12 cellular contexts compared by ENCODE assay signal in genomic region chrX:97401586-97402101, GRCh38.
DNase-seq lines count a peak whose midpoint lies in the region; ATAC-seq and TF ChIP-seq lines count a peak whose summit lies in the region.
"Had no signal": no experiment of that assay in that cellular context is flagged by ENCODE, and none has a peak within 500 bp of the region (broad histone marks: within the 10 kb centered on the region; RNA-seq: fewer than 3 reads in every experiment).

No MANE protein-coding gene starts in this region.

- no peak overlapping the region for H3K4me3 Mint-ChIP-seq in immature natural killer cell

- peak; percentile 1 for ATAC-seq in GM18861 (IDR thresholded peaks at IDR 0.05; ENCODE audit: unreplicated experiment)
- peak; percentile 0 for ATAC-seq in HG02610 (IDR thresholded peaks at IDR 0.05; ENCODE audit: unreplicated experiment)
- ATAC-seq: Panc1 had no signal

- no peak overlapping the region for H3K27ac Mint-ChIP-seq in immature natural killer cell
- H3K27ac Mint-ChIP-seq: progenitor cell of endocrine pancreas had no signal

- no peaks in the 10 kb centered on the region for H3K27me3 Mint-ChIP-seq in immature natural killer cell (ENCODE audit: low read depth in 3 of 3)
- H3K27me3 Mint-ChIP-seq: progenitor cell of endocrine pancreas had no signal

- no peak for TF ChIP-seq CTCF in NB4 (IDR thresholded peaks at IDR 0.05; ENCODE audit: low read depth, low read length)

- no peaks in the 10 kb centered on the region for H3K36me3 Mint-ChIP-seq in immature natural killer cell

- H3K4me1 Mint-ChIP-seq in immature natural killer cell = peaks cover 9 to 19% of the 10 kb centered on the region in 2 donors

- no peak overlapping the region for H3K4me3 ChIP-seq in NB4 (ENCODE audit: low read depth, low read length)

- no peaks in the 10 kb centered on the region for H3K9me3 Mint-ChIP-seq in immature natural killer cell

- DNase-seq in NB4 (ENCODE audit: low read depth) (peak; percentile 10), kidney tubule cell (ENCODE audit: low spot score) (peak; percentile 51), LoVo (ENCODE audit: low spot score) (no peak), immature natural killer cell (no peak)
- DNase-seq in stimulated activated naive CD4-positive, alpha-beta T cell treated with Interleukin-2 at 50 U/mL for 16 hours (lab: John Stamatoyannopoulos, UW) = no peak
- DNase-seq: activated CD4-positive, CD25-positive, alpha-beta regulatory T cell treated with anti-CD3 and anti-CD28 coated beads, Interleukin-2, amount 50 U/mL, for 72 hours; NCI-H1417; SW 1271 had no signal

- no peak for TF ChIP-seq POLR2A in NB4 (IDR thresholded peaks at IDR 0.05; ENCODE audit: extremely low read depth, insufficient read length)

Comparison
In these comparisons a context has a peak if more than half of its experiments do, and no peak if none do; other contexts are left out.
1. DNase-seq: peak in NB4 (single experiment) and kidney tubule cell (single experiment); none in LoVo (single experiment), stimulated activated naive CD4-positive, alpha-beta T cell treated with Interleukin-2 at 50 U/mL for 16 hours (single experiment) and immature natural killer cell (0 of 3).